ENCODE assay signal across 11 cellular contexts in the genomic region with DNA sequence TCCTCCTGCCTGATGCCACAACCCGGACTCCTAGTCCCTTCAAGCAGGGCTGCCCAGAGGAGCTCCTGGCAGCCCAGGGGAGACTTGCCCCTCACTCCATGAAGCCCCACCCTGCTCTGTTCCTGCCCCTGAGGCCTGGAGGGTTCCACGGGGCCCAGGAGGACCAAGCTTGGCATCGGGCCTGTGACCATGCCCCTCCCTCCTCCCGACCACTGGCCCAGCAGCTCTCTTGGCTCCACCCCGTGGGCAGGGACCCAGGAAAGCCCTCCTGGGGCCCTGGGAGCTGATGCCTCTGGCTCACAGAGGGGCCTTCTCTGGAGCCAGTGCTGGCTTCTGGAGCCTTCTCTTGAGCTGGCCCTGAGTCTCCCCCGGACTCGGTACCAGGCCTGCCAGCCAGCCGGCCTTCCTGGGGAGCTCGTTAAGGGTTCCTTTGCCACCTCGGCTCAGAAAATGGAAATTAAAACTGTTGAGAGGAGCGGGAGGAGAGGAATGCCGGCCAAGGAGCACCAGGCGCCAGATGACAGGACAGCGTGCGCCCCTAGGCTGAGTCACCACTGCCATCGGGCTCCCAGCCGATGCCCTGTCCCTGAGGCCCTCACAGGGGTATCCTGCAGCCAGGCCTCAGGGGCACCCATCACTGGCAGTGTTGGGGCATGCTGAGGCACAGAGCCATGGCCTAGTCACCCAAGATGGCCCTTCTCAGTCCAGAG. TPM values are rescaled to one million over a fixed set of nuclear protein-coding genes. Genes with fewer than 3 reads are reported as not detected.
DNase-seq lines count a peak whose midpoint lies in the region; ATAC-seq and TF ChIP-seq lines count a peak whose summit lies in the region.
"Had no signal": no experiment of that assay in that cellular context is flagged by ENCODE, and none has a peak within 500 bp of the region (broad histone marks: within the 10 kb centered on the region; RNA-seq: fewer than 3 reads in every experiment).

No MANE protein-coding gene starts in this region.

- no peak for TF ChIP-seq CTCF in AG10803 (conservative IDR thresholded peaks at IDR 0.05; ENCODE audit: low read length)
- TF ChIP-seq CTCF in GM23338 (conservative IDR thresholded peaks at IDR 0.05; ENCODE audit: low read depth in 2 of 2): no peak
- TF ChIP-seq CTCF in dorsolateral prefrontal cortex (IDR thresholded peaks at IDR 0.05 in 54 of 56, conservative IDR thresholded peaks at IDR 0.05 in 2 of 56; ENCODE audit: low read depth in 1 of 56, partially characterized antibody in 56 of 56): no peak

- no peaks in the 10 kb centered on the region for H3K79me2 ChIP-seq in GM23338 (replicated peaks; ENCODE audit: insufficient read depth)

- ATAC-seq in GM23338: peak; percentile 20
- ATAC-seq in HG03139 (IDR thresholded peaks at IDR 0.05; ENCODE audit: unreplicated experiment): no peak
- ATAC-seq: left colon had no signal

- H3K36me3 Mint-ChIP-seq in GM23338 (ENCODE audit: low read depth): no peaks in the 10 kb centered on the region
- H3K36me3 Mint-ChIP-seq: IgD-negative memory B cell had no signal

- no peaks in the 10 kb centered on the region for H3K36me3 ChIP-seq in GM23338 (ENCODE audit: insufficient read depth)

- H3F3A ChIP-seq in GM23338 (replicated peaks; ENCODE audit: low read depth): 0 out of 2 replicates have a peak, but pooled peaks cover 5% of the 10 kb centered on the region

- H3K4me1 ChIP-seq in GM23338 (ENCODE audit: insufficient read depth): no peaks in the 10 kb centered on the region

- H3K4me1 Mint-ChIP-seq in GM23338: peaks cover 14% of the 10 kb centered on the region

- H3K4me2 ChIP-seq in GM23338: no peak overlapping the region

- no peak overlapping the region for H2AFZ ChIP-seq in GM23338

- no peak overlapping the region for H3K4me3 Mint-ChIP-seq in GM23338
- H3K4me3 Mint-ChIP-seq: IgD-negative memory B cell had no signal

- no peak overlapping the region for H3K27ac Mint-ChIP-seq in GM23338
- H3K27ac Mint-ChIP-seq: IgD-negative memory B cell had no signal

- H3K4me3 ChIP-seq in AG10803 (ENCODE audit: low read length): no peak overlapping the region
- H3K4me3 ChIP-seq in GM23338: no peak overlapping the region
- no peak overlapping the region for H3K4me3 ChIP-seq in dorsolateral prefrontal cortex

- H3K9me3 Mint-ChIP-seq in GM23338: no peaks in the 10 kb centered on the region
- H3K9me3 Mint-ChIP-seq: IgD-negative memory B cell had no signal

- no peaks in the 10 kb centered on the region for H3K27me3 ChIP-seq in GM23338 (ENCODE audit: insufficient read depth)
- no peaks in the 10 kb centered on the region for H3K27me3 ChIP-seq in dorsolateral prefrontal cortex

- H3K9me2 ChIP-seq in GM23338 (ENCODE audit: insufficient read depth): no peaks in the 10 kb centered on the region

- H4K20me1 ChIP-seq in GM23338 (replicated peaks; ENCODE audit: insufficient read depth): no peaks in the 10 kb centered on the region

- intact Hi-C loops in dorsolateral prefrontal cortex (cut with DNase I): no loop called here

- DNase-seq in AG10803 (ENCODE audit: low read depth): peak; percentile 14
- no peak for DNase-seq in GM23338 (ENCODE audit: low spot score)
- DNase-seq in dorsolateral prefrontal cortex: peak in 6 of 10 donors; percentile 4 to 47 (median 32)
- DNase-seq in midbrain (lab: John Stamatoyannopoulos, UW): peak; percentile 22
- no peak for DNase-seq in middle frontal gyrus (ENCODE audit: extremely low spot score, low spot score)
- no peak for DNase-seq in NCI-H524 treated with DMSO at 0.1 percent for 48 hours (lab: John Stamatoyannopoulos, UW)
- DNase-seq in superior temporal gyrus (ENCODE audit: extremely low spot score): no peak

- peaks cover 11% of the 10 kb centered on the region for H3K27me3 Mint-ChIP-seq in GM23338 (ENCODE audit: insufficient read depth, low read depth, poor library complexity)

- H3K27ac ChIP-seq in GM23338 (ENCODE audit: low read depth): no peak overlapping the region
- H3K27ac ChIP-seq in dorsolateral prefrontal cortex: peak overlapping the region in 6 of 59 donors; percentile 7 to 68 (median 25)

TF ChIP-seq in GM23338, 12 proteins besides CTCF, POLR2A, EP300 and RAD21 (continues in another document):
- TF ChIP-seq EZH2phosphoT487 (IDR thresholded peaks at IDR 0.05; ENCODE audit: unreplicated experiment) (no peak), POLR2AphosphoS5 (IDR thresholded peaks at IDR 0.05; ENCODE audit: low read depth) (no peak), ZNF331 (CRISPR knock-in tag; IDR thresholded peaks at IDR 0.05; ENCODE audit: low read depth) (no peak), JUNB (IDR thresholded peaks at IDR 0.05; ENCODE audit: unreplicated experiment) (no peak), CREB1 (CRISPR knock-in tag; IDR thresholded peaks at IDR 0.05; ENCODE audit: low read depth) (no peak), ETS1 (IDR thresholded peaks at IDR 0.05) (no peak), STAT1 (IDR thresholded peaks at IDR 0.05; ENCODE audit: unreplicated experiment) (no peak), EZH2 (IDR thresholded peaks at IDR 0.05; ENCODE audit: low read depth, unreplicated experiment) (no peak), NANOG (IDR thresholded peaks at IDR 0.05; ENCODE audit: borderline replicate concordance) (no peak)
- TF ChIP-seq, protein P1, sequence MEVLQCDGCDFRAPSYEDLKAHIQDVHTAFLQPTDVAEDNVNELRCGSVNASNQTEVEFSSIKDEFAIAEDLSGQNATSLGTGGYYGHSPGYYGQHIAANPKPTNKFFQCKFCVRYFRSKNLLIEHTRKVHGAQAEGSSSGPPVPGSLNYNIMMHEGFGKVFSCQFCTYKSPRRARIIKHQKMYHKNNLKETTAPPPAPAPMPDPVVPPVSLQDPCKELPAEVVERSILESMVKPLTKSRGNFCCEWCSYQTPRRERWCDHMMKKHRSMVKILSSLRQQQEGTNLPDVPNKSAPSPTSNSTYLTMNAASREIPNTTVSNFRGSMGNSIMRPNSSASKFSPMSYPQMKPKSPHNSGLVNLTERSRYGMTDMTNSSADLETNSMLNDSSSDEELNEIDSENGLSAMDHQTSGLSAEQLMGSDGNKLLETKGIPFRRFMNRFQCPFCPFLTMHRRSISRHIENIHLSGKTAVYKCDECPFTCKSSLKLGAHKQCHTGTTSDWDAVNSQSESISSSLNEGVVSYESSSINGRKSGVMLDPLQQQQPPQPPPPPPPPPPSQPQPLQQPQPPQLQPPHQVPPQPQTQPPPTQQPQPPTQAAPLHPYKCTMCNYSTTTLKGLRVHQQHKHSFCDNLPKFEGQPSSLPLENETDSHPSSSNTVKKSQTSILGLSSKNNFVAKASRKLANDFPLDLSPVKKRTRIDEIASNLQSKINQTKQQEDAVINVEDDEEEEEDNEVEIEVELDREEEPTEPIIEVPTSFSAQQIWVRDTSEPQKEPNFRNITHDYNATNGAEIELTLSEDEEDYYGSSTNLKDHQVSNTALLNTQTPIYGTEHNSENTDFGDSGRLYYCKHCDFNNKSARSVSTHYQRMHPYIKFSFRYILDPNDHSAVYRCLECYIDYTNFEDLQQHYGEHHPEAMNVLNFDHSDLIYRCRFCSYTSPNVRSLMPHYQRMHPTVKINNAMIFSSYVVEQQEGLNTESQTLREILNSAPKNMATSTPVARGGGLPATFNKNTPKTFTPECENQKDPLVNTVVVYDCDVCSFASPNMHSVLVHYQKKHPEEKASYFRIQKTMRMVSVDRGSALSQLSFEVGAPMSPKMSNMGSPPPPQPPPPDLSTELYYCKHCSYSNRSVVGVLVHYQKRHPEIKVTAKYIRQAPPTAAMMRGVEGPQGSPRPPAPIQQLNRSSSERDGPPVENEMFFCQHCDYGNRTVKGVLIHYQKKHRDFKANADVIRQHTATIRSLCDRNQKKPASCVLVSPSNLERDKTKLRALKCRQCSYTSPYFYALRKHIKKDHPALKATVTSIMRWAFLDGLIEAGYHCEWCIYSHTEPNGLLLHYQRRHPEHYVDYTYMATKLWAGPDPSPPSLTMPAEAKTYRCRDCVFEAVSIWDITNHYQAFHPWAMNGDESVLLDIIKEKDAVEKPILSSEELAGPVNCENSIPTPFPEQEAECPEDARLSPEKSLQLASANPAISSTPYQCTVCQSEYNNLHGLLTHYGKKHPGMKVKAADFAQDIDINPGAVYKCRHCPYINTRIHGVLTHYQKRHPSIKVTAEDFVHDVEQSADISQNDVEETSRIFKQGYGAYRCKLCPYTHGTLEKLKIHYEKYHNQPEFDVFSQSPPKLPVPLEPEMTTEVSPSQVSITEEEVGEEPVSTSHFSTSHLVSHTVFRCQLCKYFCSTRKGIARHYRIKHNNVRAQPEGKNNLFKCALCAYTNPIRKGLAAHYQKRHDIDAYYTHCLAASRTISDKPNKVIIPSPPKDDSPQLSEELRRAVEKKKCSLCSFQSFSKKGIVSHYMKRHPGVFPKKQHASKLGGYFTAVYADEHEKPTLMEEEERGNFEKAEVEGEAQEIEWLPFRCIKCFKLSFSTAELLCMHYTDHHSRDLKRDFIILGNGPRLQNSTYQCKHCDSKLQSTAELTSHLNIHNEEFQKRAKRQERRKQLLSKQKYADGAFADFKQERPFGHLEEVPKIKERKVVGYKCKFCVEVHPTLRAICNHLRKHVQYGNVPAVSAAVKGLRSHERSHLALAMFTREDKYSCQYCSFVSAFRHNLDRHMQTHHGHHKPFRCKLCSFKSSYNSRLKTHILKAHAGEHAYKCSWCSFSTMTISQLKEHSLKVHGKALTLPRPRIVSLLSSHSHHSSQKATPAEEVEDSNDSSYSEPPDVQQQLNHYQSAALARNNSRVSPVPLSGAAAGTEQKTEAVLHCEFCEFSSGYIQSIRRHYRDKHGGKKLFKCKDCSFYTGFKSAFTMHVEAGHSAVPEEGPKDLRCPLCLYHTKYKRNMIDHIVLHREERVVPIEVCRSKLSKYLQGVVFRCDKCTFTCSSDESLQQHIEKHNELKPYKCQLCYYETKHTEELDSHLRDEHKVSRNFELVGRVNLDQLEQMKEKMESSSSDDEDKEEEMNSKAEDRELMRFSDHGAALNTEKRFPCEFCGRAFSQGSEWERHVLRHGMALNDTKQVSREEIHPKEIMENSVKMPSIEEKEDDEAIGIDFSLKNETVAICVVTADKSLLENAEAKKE (CRISPR knock-in tag; IDR thresholded peaks at IDR 0.05): no peak

RNA-seq across cellular contexts. Expression of gene SNED1, which starts 40.6 kb away (rescaled TPM):
- 1.1 and 2.8 TPM in 2 replicates for total RNA-seq in GM23338 (2014; rRNA removed; shearing (Covaris generic))
- 1.3 and 1.5 TPM in 2 replicates for polyA plus RNA-seq in GM23338 (2016; fragmentation: Nextera tagmentation; extraction: Ambion mirVana)
- total RNA-seq in dorsolateral prefrontal cortex: 10 to 100 TPM; 19.4 to 99.0 (median 47.6) TPM

RNA-seq across cellular contexts. Expression of gene CROCC2, which starts 51.7 kb away (rescaled TPM):
- total RNA-seq in GM23338 (2014; rRNA removed; shearing (Covaris generic)): not detected in 2 replicates
- polyA plus RNA-seq in GM23338 (2016; fragmentation: Nextera tagmentation; extraction: Ambion mirVana): not detected in 2 replicates
- total RNA-seq in dorsolateral prefrontal cortex: under 1 TPM in 6 of 120 experiments, not detected in 114; 0.08 to 0.22 (median 0.11) TPM
- polyA plus RNA-seq: aorta, IgD-negative memory B cell had no signal

Comparison
In these comparisons a context has a peak if more than half of its experiments do, and no peak if none do; other contexts are left out.
1. DNase-seq: peak in AG10803 (single experiment), dorsolateral prefrontal cortex (6 of 10) and midbrain (single experiment); none in GM23338 (single experiment), middle frontal gyrus (single experiment), NCI-H524 treated with DMSO at 0.1 percent for 48 hours (single experiment) and superior temporal gyrus (single experiment).